21 cellular contexts compared by ENCODE assay signal in genomic region chr18:42807852-42808251, GRCh38.
DNase-seq lines count a peak whose midpoint lies in the region; TF ChIP-seq lines count a peak whose summit lies in the region.
"Had no signal": no experiment of that assay in that cellular context is flagged by ENCODE, and none has a peak within 500 bp of the region (broad histone marks: within the 10 kb centered on the region; RNA-seq: fewer than 3 reads in every experiment).

No MANE protein-coding gene starts in this region.

- CTCF ChIA-PET in HEK293 (lab: Yijun Ruan, JAX) = no interaction called here

- intact Hi-C loops in thyroid gland (cut with DNase I) = no loop called here

- H3K4me1 ChIP-seq in HEK293 (ENCODE audit: control insufficient read depth, insufficient read depth, low read length) (no peaks in the 10 kb centered on the region), thyroid gland (no peaks in the 10 kb centered on the region)

- H3K4me3 ChIP-seq in HEK293 (ENCODE audit: low read depth, low read length) (no peak overlapping the region), astrocyte of the cerebellum (ENCODE audit: low read depth, low read length) (no peak overlapping the region), thyroid gland (replicated peaks in 1 of 3) (no peak overlapping the region)
- H3K4me3 ChIP-seq: GM23248 had no signal

- WGBS in thyroid gland, 2 donors = 49 to 54% methylated on average over 4 of the region's 4 CpGs

- H3K27me3 ChIP-seq in thyroid gland = no peaks in the 10 kb centered on the region

- POLR2A ChIA-PET in HEK293 (lab: Yijun Ruan, JAX) = no interaction called here

- H3K27ac ChIP-seq in HEK293 (ENCODE audit: extremely low read depth, low read depth, low read length) = no peak overlapping the region
- H3K27ac ChIP-seq in thyroid gland = no peak overlapping the region
- H3K27ac ChIP-seq: GM23248, HL-60 had no signal

- H3K9me3 ChIP-seq in HEK293 (ENCODE audit: control insufficient read depth, insufficient read depth, low read depth, low read length) (no peaks in the 10 kb centered on the region), thyroid gland (no peaks in the 10 kb centered on the region)
- H3K9me3 ChIP-seq: SK-N-SH had no signal

- TF ChIP-seq CTCF in HEK293 (tag by site-specific recombination; IDR thresholded peaks at IDR 0.05) = no peak
- TF ChIP-seq CTCF in astrocyte of the cerebellum (IDR thresholded peaks at IDR 0.05; ENCODE audit: low read depth, low read length, missing control alignments) = no peak
- TF ChIP-seq CTCF in thyroid gland (IDR thresholded peaks at IDR 0.05) = no peak

- in situ Hi-C loops in astrocyte of the cerebellum (cut with HindIII; ENCODE audit: low sequenced_read_pairs) = no loop called here

- no peaks in the 10 kb centered on the region for H3K36me3 ChIP-seq in HEK293 (ENCODE audit: control insufficient read depth in 2 of 2, insufficient read depth in 1 of 2, low read length in 2 of 2)
- H3K36me3 ChIP-seq in thyroid gland = no peaks in the 10 kb centered on the region

- DNase-seq in astrocyte of the cerebellum (ENCODE audit: low read depth) = peak; percentile 26
- peak; percentile 26 for DNase-seq in medulla oblongata (ENCODE audit: extremely low spot score)
- peak; percentile 20 for DNase-seq in renal cortical epithelial cell (ENCODE audit: low read depth)
- DNase-seq in DMS79 (lab: John Stamatoyannopoulos, UW) = no peak
- DNase-seq in NCI-H1694 treated with DMSO at 0.1 percent for 48 hours (lab: John Stamatoyannopoulos, UW) = no peak
- no peak for DNase-seq in thyroid gland
- no peak for DNase-seq in dermis blood vessel endothelial cell
- DNase-seq: CD8-positive, alpha-beta memory T cell; GM23248; HCEC 1CT; IMR-90; NCI-H1436 treated with DMSO at 0.1 percent for 48 hours; NCI-H2081; NCI-H510A treated with DMSO at 0.1 percent for 48 hours; NCI-H82; OCI-M1; RPMI8226; SHP77 treated with DMSO at 0.1 percent for 48 hours; SK-N-SH had no signal

- TF ChIP-seq POLR2A in thyroid gland (IDR thresholded peaks at IDR 0.05) = no peak

TF ChIP-seq in HEK293, 187 proteins besides CTCF, POLR2A, EP300 and RAD21:
- TF ChIP-seq SCRT1 (tag by site-specific recombination; IDR thresholded peaks at IDR 0.05; ENCODE audit: borderline replicate concordance) (no peak), ZNF449 (tag by site-specific recombination; IDR thresholded peaks at IDR 0.05) (0 out of 2 replicates have a peak, but pooled peaks have one; percentile 17)

Comparison
In these comparisons a context has a peak if more than half of its experiments do, and no peak if none do; other contexts are left out.
1. DNase-seq: peak in astrocyte of the cerebellum (single experiment), medulla oblongata (single experiment) and renal cortical epithelial cell (single experiment); none in DMS79 (single experiment), NCI-H1694 treated with DMSO at 0.1 percent for 48 hours (single experiment), thyroid gland (0 of 2) and dermis blood vessel endothelial cell (single experiment).